Comparison of ENCODE assay signal across 8 cellular contexts in the genomic region with DNA sequence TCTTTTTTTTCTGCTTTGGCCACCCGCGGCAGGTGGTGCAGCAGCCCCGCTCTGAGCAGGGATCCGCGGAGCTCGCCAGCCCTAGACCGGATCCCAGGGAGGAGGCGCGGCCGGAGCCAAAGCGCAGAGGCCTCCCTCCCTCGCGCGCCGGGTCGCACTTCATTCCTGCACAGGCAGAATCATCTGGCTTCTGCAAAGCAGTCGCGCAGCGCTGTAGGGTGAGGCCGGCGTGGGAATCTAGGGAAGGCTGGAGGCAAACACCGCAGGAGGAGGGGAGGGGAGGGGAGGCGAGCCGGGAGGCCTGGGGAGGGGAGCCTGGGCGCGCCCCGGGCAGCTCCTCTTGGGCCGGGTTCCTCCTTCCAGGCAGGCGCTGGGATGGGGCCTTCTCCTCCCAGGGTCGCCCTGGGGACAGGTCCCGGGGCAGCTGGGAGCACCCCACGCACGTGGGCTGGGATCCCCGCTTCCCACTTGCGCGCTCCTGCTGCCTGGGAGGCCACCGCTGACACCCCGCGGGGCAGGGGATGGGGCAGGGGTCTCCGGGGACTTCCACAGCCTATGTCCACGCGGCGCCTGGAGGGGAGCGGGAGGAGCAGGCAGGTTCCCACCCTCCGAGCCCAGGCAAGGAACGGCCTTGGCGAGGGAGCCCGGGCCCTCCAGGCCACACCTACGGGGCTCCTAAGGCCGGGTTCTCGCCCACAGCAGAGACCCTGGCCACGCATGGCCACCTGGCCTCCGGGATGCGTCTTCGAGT. TPM values are rescaled to one million over a fixed set of nuclear protein-coding genes. Genes with fewer than 3 reads are reported as not detected.
DNase-seq lines count a peak whose midpoint lies in the region; ATAC-seq and TF ChIP-seq lines count a peak whose summit lies in the region.

No MANE protein-coding gene starts in this region.

- 29% methylated on average over 26 of the region's 55 CpGs for WGBS in hepatocyte (ENCODE audit: low lambda C conversion rate, missing lambda C conversion rate)

- H3K4me1 ChIP-seq in ACC112 (ENCODE audit: control insufficient read depth, insufficient read depth, low read length, unreplicated experiment) (peaks cover 37% of the 10 kb centered on the region), hepatocyte (ENCODE audit: insufficient read depth) (peaks cover 36% of the 10 kb centered on the region)

- in situ Hi-C loops in astrocyte of the spinal cord (cut with HindIII; ENCODE audit: low sequenced_read_pairs), result no loop called here

- H3K4me2 ChIP-seq in hepatocyte, result peak overlapping the region; percentile 95

- H3K79me2 ChIP-seq in ACC112 (ENCODE audit: control insufficient read depth, insufficient read depth, low read length, unreplicated experiment) (no peaks in the 10 kb centered on the region), hepatocyte (peaks cover 13% of the 10 kb centered on the region)

- H3K4me3 ChIP-seq in ACC112 (ENCODE audit: low read depth, low read length), result peak overlapping the region; percentile 70
- peak overlapping the region; percentile 38 for H3K4me3 ChIP-seq in astrocyte of the spinal cord (ENCODE audit: low read depth, low read length)
- peak overlapping the region; percentile 38 for H3K4me3 ChIP-seq in hepatocyte

- H4K20me1 ChIP-seq in hepatocyte (ENCODE audit: insufficient read depth, poor library complexity, severe bottlenecking), result no peaks in the 10 kb centered on the region

- H3K27me3 ChIP-seq in ACC112 (ENCODE audit: insufficient read depth, low read length) (no peaks in the 10 kb centered on the region), hepatocyte (no peaks in the 10 kb centered on the region)

- peak; percentile 54 for DNase-seq in astrocyte of the spinal cord (ENCODE audit: low read depth, low spot score)
- DNase-seq in hepatocyte (ENCODE audit: low spot score), result peak; percentile 86
- DNase-seq in omental fat pad (ENCODE audit: low spot score), result no peak
- DNase-seq in NCI-H1105 treated with DMSO at 0.1 percent for 48 hours (lab: John Stamatoyannopoulos, UW), result no peak
- no peak for DNase-seq in NCI-H1930 (lab: John Stamatoyannopoulos, UW)
- no peak for DNase-seq in SHP77 (lab: John Stamatoyannopoulos, UW)
- DNase-seq in superior temporal gyrus (ENCODE audit: extremely low spot score), result no peak

- ATAC-seq in omental fat pad (ENCODE audit: low FRiP score), result peak; percentile 52

- H3K27ac ChIP-seq in ACC112 (ENCODE audit: low read depth, low read length) (peak overlapping the region; percentile 7; the same call in 1 of the 2 replicates), hepatocyte (peak overlapping the region; percentile 93)

- H2AFZ ChIP-seq in ACC112 (ENCODE audit: low read length, unreplicated experiment) (peak overlapping the region; percentile 68), hepatocyte (peak overlapping the region; percentile 23)

- TF ChIP-seq CTCF in astrocyte of the spinal cord (IDR thresholded peaks at IDR 0.05; ENCODE audit: low read depth, low read length), result no peak
- TF ChIP-seq CTCF in hepatocyte (IDR thresholded peaks at IDR 0.05; ENCODE audit: poor library complexity), result no peak
- no peak for TF ChIP-seq CTCF in omental fat pad (IDR thresholded peaks at IDR 0.05)

- H3K9me3 ChIP-seq in hepatocyte (ENCODE audit: low read depth), result no peaks in the 10 kb centered on the region

- no peaks in the 10 kb centered on the region for H3K9me2 ChIP-seq in hepatocyte (replicated peaks; ENCODE audit: insufficient read depth)

- no peaks in the 10 kb centered on the region for H3K36me3 ChIP-seq in ACC112 (ENCODE audit: insufficient read depth, low read length)
- no peaks in the 10 kb centered on the region for H3K36me3 ChIP-seq in hepatocyte (replicated peaks; ENCODE audit: insufficient read depth, low read depth)

RNA-seq across cellular contexts. Expression of a gene that starts 45.0 kb away (rescaled TPM):
- total RNA-seq in hepatocyte (21.0 and 22.1 TPM in 2 replicates), omental fat pad (10 to 100 TPM; 27.4 to 50.9 (median 36.0) TPM)
- polyA plus RNA-seq in hepatocyte, result 21.0 and 21.6 TPM in 2 replicates

Comparison
In these comparisons a context has a peak if more than half of its experiments do, and no peak if none do; other contexts are left out.
1. DNase-seq: peak in astrocyte of the spinal cord (single experiment) and hepatocyte (single experiment); none in omental fat pad (single experiment), NCI-H1105 treated with DMSO at 0.1 percent for 48 hours (single experiment), NCI-H1930 (0 of 2), SHP77 (0 of 2) and superior temporal gyrus (single experiment).
2. Peak in every context shown above with its lines, with median percentiles within 50 percentile points of each other: H3K4me3 ChIP-seq.